Comparison of ENCODE assay signal across 18 cellular contexts in the genomic region with DNA sequence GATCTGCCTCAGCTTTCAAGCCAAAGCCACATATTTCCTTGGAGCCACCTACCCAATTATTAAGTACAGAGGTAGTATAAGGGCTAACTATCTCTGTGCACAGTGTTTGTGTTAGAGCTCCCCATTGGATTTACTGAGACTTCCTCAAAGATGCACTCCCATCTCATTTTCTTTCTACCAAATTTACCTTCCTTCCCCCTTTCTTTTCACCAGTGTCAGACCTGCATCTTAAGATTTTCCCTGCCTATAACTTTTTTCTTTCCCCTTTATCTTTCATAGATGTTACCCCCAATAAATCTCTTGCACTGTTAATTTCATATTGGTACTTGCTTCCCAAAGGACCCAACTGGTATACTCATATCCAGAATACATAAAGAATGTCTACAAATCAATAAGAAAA. TPM values are rescaled to one million over a fixed set of nuclear protein-coding genes. Genes with fewer than 3 reads are reported as not detected.
A peak's percentile ranks its signal among the peaks of the same experiment; 100 is the strongest.
DNase-seq lines count a peak whose midpoint lies in the region; ATAC-seq and TF ChIP-seq lines count a peak whose summit lies in the region.
"Had no signal": no experiment of that assay in that cellular context is flagged by ENCODE, and none has a peak within 500 bp of the region (broad histone marks: within the 10 kb centered on the region; RNA-seq: fewer than 3 reads in every experiment).

No MANE protein-coding gene starts in this region.

- no peak overlapping the region for H3K4me3 ChIP-seq in SU-DHL-6 (ENCODE audit: insufficient read depth, low read length, poor library complexity, severe bottlenecking)
- H3K4me3 ChIP-seq: GM12878 had no signal

- no peaks in the 10 kb centered on the region for H3K9me3 ChIP-seq in SU-DHL-6 (ENCODE audit: insufficient read depth, low read length)
- H3K9me3 ChIP-seq: BE2C had no signal

- no peak overlapping the region for H3K4me3 Mint-ChIP-seq in activated naive CD8-positive, alpha-beta T cell treated with anti-CD3 and anti-CD28 coated beads, Interleukin-2, amount 50 U/mL, for 24 hours
- no peak overlapping the region for H3K4me3 Mint-ChIP-seq in activated naive CD8-positive, alpha-beta T cell treated with anti-CD3 and anti-CD28 coated beads for 36 hours
- no peak overlapping the region for H3K4me3 Mint-ChIP-seq in stimulated activated memory B cell treated with anti-CD40 and anti-IgM and Interleukin-4, amounts not matched to agents 10 μg/mL and 1 μg/mL and 100 μg/mL, for 72 hours
- H3K4me3 Mint-ChIP-seq: CD8-positive, alpha-beta memory T cell; H9 had no signal

- H3K9ac ChIP-seq in SU-DHL-6 (ENCODE audit: low read length): no peak overlapping the region

- peaks cover 44% of the 10 kb centered on the region for H3K4me1 Mint-ChIP-seq in activated naive CD8-positive, alpha-beta T cell treated with anti-CD3 and anti-CD28 coated beads, Interleukin-2, amount 50 U/mL, for 24 hours
- peaks cover 26% of the 10 kb centered on the region for H3K4me1 Mint-ChIP-seq in activated naive CD8-positive, alpha-beta T cell treated with anti-CD3 and anti-CD28 coated beads for 36 hours
- peaks cover 55% of the 10 kb centered on the region for H3K4me1 Mint-ChIP-seq in stimulated activated memory B cell treated with anti-CD40 and anti-IgM and Interleukin-4, amounts not matched to agents 10 μg/mL and 1 μg/mL and 100 μg/mL, for 72 hours

- H3F3A ChIP-seq in SU-DHL-6 (ENCODE audit: insufficient read depth): peaks cover 78% of the 10 kb centered on the region

- no peak for ATAC-seq in activated naive CD8-positive, alpha-beta T cell treated with anti-CD3 and anti-CD28 coated beads, Interleukin-2, amount 50 U/mL, for 24 hours
- no peak for ATAC-seq in stimulated activated memory B cell treated with anti-CD40 and anti-IgM and Interleukin-4, amounts not matched to agents 10 μg/mL and 1 μg/mL and 100 μg/mL, for 72 hours
- no peak for ATAC-seq in GM19463 (IDR thresholded peaks at IDR 0.05; ENCODE audit: unreplicated experiment)
- no peak for ATAC-seq in stimulated activated naive CD8-positive, alpha-beta T cell treated with anti-CD3 and anti-CD28 coated beads, Interleukin-15, Interleukin-2, amounts not matched to agents 100 U/mL and 50 U/mL, for 24 hours
- ATAC-seq: GM12878 had no signal

- no peak overlapping the region for H2AFZ ChIP-seq in SU-DHL-6 (ENCODE audit: low read depth, low read length, severe bottlenecking)

- H3K9me3 Mint-ChIP-seq in activated naive CD8-positive, alpha-beta T cell treated with anti-CD3 and anti-CD28 coated beads, Interleukin-2, amount 50 U/mL, for 24 hours: no peaks in the 10 kb centered on the region
- H3K9me3 Mint-ChIP-seq in activated naive CD8-positive, alpha-beta T cell treated with anti-CD3 and anti-CD28 coated beads for 36 hours: peaks cover 4% of the 10 kb centered on the region
- H3K9me3 Mint-ChIP-seq in stimulated activated memory B cell treated with anti-CD40 and anti-IgM and Interleukin-4, amounts not matched to agents 10 μg/mL and 1 μg/mL and 100 μg/mL, for 72 hours: peaks cover 4% of the 10 kb centered on the region
- H3K9me3 Mint-ChIP-seq: CD8-positive, alpha-beta memory T cell; H9 had no signal

- H3K27me3 ChIP-seq in SU-DHL-6 (ENCODE audit: low read length): no peaks in the 10 kb centered on the region
- H3K27me3 ChIP-seq: BE2C had no signal

- DNase-seq in activated naive CD8-positive, alpha-beta T cell treated with anti-CD3 and anti-CD28 coated beads, Interleukin-2, amount 50 U/mL, for 24 hours: no peak
- DNase-seq in activated naive CD8-positive, alpha-beta T cell treated with anti-CD3 and anti-CD28 coated beads for 36 hours: no peak
- no peak for DNase-seq in stimulated activated naive CD8-positive, alpha-beta T cell treated with anti-CD3 and anti-CD28 coated beads, Interleukin-15, Interleukin-2, amounts not matched to agents 100 U/mL and 50 U/mL, for 24 hours
- DNase-seq: BE2C; C1 segment of cervical spinal cord; CD4-positive, CD25-positive, alpha-beta regulatory T cell; CD8-positive, alpha-beta memory T cell; COR-L47; DMS 273 treated with DMSO at 0.1 percent for 48 hours; DMS53; DND-41; EL; H9 had no signal

- H3K9me2 ChIP-seq in SU-DHL-6 (replicated peaks; ENCODE audit: insufficient read depth, low read length): no peaks in the 10 kb centered on the region

- no peak for TF ChIP-seq CTCF in SU-DHL-6 (IDR thresholded peaks at IDR 0.05; ENCODE audit: insufficient read depth, low read length, poor library complexity, severe bottlenecking)

- no peaks in the 10 kb centered on the region for H4K20me1 ChIP-seq in SU-DHL-6 (ENCODE audit: low read depth, low read length)

- peaks cover 2% of the 10 kb centered on the region for H3K36me3 Mint-ChIP-seq in activated naive CD8-positive, alpha-beta T cell treated with anti-CD3 and anti-CD28 coated beads, Interleukin-2, amount 50 U/mL, for 24 hours (ENCODE audit: low read depth)
- H3K36me3 Mint-ChIP-seq in activated naive CD8-positive, alpha-beta T cell treated with anti-CD3 and anti-CD28 coated beads for 36 hours: peaks cover 8% of the 10 kb centered on the region
- H3K36me3 Mint-ChIP-seq in stimulated activated memory B cell treated with anti-CD40 and anti-IgM and Interleukin-4, amounts not matched to agents 10 μg/mL and 1 μg/mL and 100 μg/mL, for 72 hours: peaks cover 10% of the 10 kb centered on the region
- H3K36me3 Mint-ChIP-seq: CD4-positive, CD25-positive, alpha-beta regulatory T cell had no signal

- H3K27ac Mint-ChIP-seq in activated naive CD8-positive, alpha-beta T cell treated with anti-CD3 and anti-CD28 coated beads, Interleukin-2, amount 50 U/mL, for 24 hours: peak overlapping the region; percentile 47
- H3K27ac Mint-ChIP-seq in activated naive CD8-positive, alpha-beta T cell treated with anti-CD3 and anti-CD28 coated beads for 36 hours: no peak overlapping the region
- peak overlapping the region; percentile 15 for H3K27ac Mint-ChIP-seq in stimulated activated memory B cell treated with anti-CD40 and anti-IgM and Interleukin-4, amounts not matched to agents 10 μg/mL and 1 μg/mL and 100 μg/mL, for 72 hours
- H3K27ac Mint-ChIP-seq: CD8-positive, alpha-beta memory T cell; H9 had no signal

- H3K27me3 Mint-ChIP-seq in activated naive CD8-positive, alpha-beta T cell treated with anti-CD3 and anti-CD28 coated beads, Interleukin-2, amount 50 U/mL, for 24 hours: no peaks in the 10 kb centered on the region
- no peaks in the 10 kb centered on the region for H3K27me3 Mint-ChIP-seq in activated naive CD8-positive, alpha-beta T cell treated with anti-CD3 and anti-CD28 coated beads for 36 hours
- no peaks in the 10 kb centered on the region for H3K27me3 Mint-ChIP-seq in stimulated activated memory B cell treated with anti-CD40 and anti-IgM and Interleukin-4, amounts not matched to agents 10 μg/mL and 1 μg/mL and 100 μg/mL, for 72 hours
- H3K27me3 Mint-ChIP-seq: CD4-positive, CD25-positive, alpha-beta regulatory T cell had no signal

- H3K36me3 ChIP-seq in SU-DHL-6 (ENCODE audit: low read length): no peaks in the 10 kb centered on the region
- H3K36me3 ChIP-seq: BE2C had no signal

- no peaks in the 10 kb centered on the region for H3K79me2 ChIP-seq in SU-DHL-6 (ENCODE audit: insufficient read depth, low read length)

- H3K27ac ChIP-seq in SU-DHL-6 (ENCODE audit: low read depth, low read length): peak overlapping the region; percentile 98
- H3K27ac ChIP-seq: HL-60 had no signal

- H3K4me2 ChIP-seq in SU-DHL-6 (ENCODE audit: low read depth, low read length, poor library complexity, severe bottlenecking): no peak overlapping the region

RNA-seq across cellular contexts. Expression of a gene that starts 5.9 kb away (rescaled TPM):
- total RNA-seq in activated naive CD8-positive, alpha-beta T cell treated with anti-CD3 and anti-CD28 coated beads for 36 hours: 10 to 100 TPM; 61.5 to 62.4 TPM
